In the genomic region with DNA sequence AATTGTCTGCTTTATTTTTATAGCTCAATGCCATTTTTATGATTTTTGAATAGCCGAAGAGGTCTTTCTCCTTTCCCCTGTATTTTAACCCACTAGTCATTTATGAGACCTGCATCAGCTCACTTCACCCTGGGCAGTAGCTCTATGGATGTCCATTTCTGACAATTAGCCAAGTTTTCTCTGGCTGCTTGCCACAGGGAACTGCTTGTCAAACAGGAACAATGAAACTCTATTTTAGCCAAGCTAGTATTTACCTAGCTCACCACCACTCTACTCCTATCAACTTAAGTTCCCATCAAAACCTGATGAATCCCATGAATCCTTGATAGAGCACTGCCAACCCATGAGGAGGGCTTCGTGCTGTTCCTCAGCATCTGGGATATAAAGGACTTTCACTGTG, we compare ENCODE assay signal across 13 cellular contexts.
DNase-seq lines count a peak whose midpoint lies in the region; ATAC-seq and TF ChIP-seq lines count a peak whose summit lies in the region.
"Had no signal": no experiment of that assay in that cellular context is flagged by ENCODE, and none has a peak within 500 bp of the region (broad histone marks: within the 10 kb centered on the region; RNA-seq: fewer than 3 reads in every experiment).

No MANE protein-coding gene starts in this region.

- DNase-seq in DMS79 treated with DMSO at 0.1 percent for 48 hours (lab: John Stamatoyannopoulos, UW) (peak; percentile 91), NCI-H2227 (lab: John Stamatoyannopoulos, UW; ENCODE audit: unreplicated experiment) (peak; percentile 49), body of pancreas (peak; percentile 59 to 75 (median 66)), mucosa of gallbladder (ENCODE audit: low spot score) (peak; percentile 84), A172 (ENCODE audit: low spot score) (no peak), middle frontal gyrus (ENCODE audit: extremely low spot score, low spot score) (no peak), SW480 (ENCODE audit: low spot score) (no peak)
- no peak for DNase-seq in stimulated activated CD8-positive, alpha-beta memory T cell treated with anti-CD3 and anti-CD28 coated beads, Interleukin-4, amount 100 ng/mL, for 48 hours
- DNase-seq: activated naive CD8-positive, alpha-beta T cell treated with anti-CD3 and anti-CD28 coated beads, Interleukin-2, amount 10 ng/mL, durations not matched to agents 7 days and 5 days; CD4-positive, CD25-positive, alpha-beta regulatory T cell; naive B cell; NCI-H1436 treated with DMSO at 0.1 percent for 48 hours had no signal

- WGBS in body of pancreas, 2 donors = 31 to 32% methylated on average over 2 of the region's 2 CpGs

- H3K9me3 ChIP-seq in body of pancreas = no peaks in the 10 kb centered on the region

- H3K4me1 ChIP-seq in body of pancreas = peaks cover 10% of the 10 kb centered on the region

- intact Hi-C loops in body of pancreas (cut with DNase I) = no loop called here

- H3K27me3 ChIP-seq in body of pancreas = no peaks in the 10 kb centered on the region
- H3K27me3 ChIP-seq: dorsolateral prefrontal cortex had no signal

- no peak for ATAC-seq in body of pancreas

- H3K36me3 ChIP-seq in body of pancreas (replicated peaks in 1 of 2; ENCODE audit: insufficient read depth in 1 of 2, low read depth in 2 of 2) = no peaks in the 10 kb centered on the region

- no peak overlapping the region for H3K27ac ChIP-seq in body of pancreas
- H3K27ac ChIP-seq: dorsolateral prefrontal cortex had no signal

- no peak for TF ChIP-seq CTCF in body of pancreas (IDR thresholded peaks at IDR 0.05)

- H3K4me3 ChIP-seq in body of pancreas = no peak overlapping the region
- H3K4me3 ChIP-seq: dorsolateral prefrontal cortex had no signal

- TF ChIP-seq POLR2A in body of pancreas (IDR thresholded peaks at IDR 0.05) = no peak

Comparison
In these comparisons a context has a peak if more than half of its experiments do, and no peak if none do; other contexts are left out.
1. DNase-seq: peak in DMS79 treated with DMSO at 0.1 percent for 48 hours (single experiment), NCI-H2227 (single experiment), body of pancreas (4 of 4) and mucosa of gallbladder (single experiment); none in A172 (single experiment), middle frontal gyrus (single experiment), SW480 (single experiment) and stimulated activated CD8-positive, alpha-beta memory T cell treated with anti-CD3 and anti-CD28 coated beads, Interleukin-4, amount 100 ng/mL, for 48 hours (single experiment).